3 cellular contexts compared by ENCODE assay signal in the genomic region with DNA sequence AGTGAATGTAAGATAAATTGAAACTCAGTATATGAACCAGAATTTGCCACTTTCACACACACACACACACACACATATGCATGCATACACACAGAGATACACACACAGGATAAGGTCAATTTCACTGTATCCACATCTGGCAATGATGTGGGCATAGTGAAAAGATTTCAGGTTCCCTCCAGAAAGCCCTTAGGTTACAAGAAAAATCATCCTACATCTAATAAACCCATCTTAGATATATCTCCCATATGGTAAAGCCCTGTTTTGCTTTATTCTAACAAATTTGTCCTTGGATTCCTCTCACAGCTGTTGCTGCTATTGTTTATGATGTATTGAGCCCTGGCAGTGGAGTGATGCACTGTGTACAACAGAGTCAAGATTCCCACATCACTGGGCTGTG.
TF ChIP-seq lines count a peak whose summit lies in the region.

No MANE protein-coding gene starts in this region.

TF ChIP-seq in SK-N-SH, 30 proteins besides CTCF, POLR2A, EP300 and RAD21:
- TF ChIP-seq RCOR1 (IDR thresholded peaks at IDR 0.05; ENCODE audit: low read length), result peak; percentile 43; the same call in 1 of the 2 replicates
- TF ChIP-seq ELF1 (IDR thresholded peaks at IDR 0.05), result no peak
- TF ChIP-seq, protein P1, sequence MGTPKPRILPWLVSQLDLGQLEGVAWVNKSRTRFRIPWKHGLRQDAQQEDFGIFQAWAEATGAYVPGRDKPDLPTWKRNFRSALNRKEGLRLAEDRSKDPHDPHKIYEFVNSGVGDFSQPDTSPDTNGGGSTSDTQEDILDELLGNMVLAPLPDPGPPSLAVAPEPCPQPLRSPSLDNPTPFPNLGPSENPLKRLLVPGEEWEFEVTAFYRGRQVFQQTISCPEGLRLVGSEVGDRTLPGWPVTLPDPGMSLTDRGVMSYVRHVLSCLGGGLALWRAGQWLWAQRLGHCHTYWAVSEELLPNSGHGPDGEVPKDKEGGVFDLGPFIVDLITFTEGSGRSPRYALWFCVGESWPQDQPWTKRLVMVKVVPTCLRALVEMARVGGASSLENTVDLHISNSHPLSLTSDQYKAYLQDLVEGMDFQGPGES (IDR thresholded peaks at IDR 0.05; ENCODE audit: low read depth, low read length), result no peak
- peak; percentile 14; the same call in 1 of the 2 replicates for TF ChIP-seq MXI1 (IDR thresholded peaks at IDR 0.05; ENCODE audit: low read depth, low read length)
- TF ChIP-seq, protein P2, sequence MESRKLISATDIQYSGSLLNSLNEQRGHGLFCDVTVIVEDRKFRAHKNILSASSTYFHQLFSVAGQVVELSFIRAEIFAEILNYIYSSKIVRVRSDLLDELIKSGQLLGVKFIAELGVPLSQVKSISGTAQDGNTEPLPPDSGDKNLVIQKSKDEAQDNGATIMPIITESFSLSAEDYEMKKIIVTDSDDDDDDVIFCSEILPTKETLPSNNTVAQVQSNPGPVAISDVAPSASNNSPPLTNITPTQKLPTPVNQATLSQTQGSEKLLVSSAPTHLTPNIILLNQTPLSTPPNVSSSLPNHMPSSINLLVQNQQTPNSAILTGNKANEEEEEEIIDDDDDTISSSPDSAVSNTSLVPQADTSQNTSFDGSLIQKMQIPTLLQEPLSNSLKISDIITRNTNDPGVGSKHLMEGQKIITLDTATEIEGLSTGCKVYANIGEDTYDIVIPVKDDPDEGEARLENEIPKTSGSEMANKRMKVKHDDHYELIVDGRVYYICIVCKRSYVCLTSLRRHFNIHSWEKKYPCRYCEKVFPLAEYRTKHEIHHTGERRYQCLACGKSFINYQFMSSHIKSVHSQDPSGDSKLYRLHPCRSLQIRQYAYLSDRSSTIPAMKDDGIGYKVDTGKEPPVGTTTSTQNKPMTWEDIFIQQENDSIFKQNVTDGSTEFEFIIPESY (IDR thresholded peaks at IDR 0.05; ENCODE audit: borderline replicate concordance, low read depth), result no peak
- TF ChIP-seq GATA2 (CRISPR knock-in tag; IDR thresholded peaks at IDR 0.05), result peak; percentile 76
- TF ChIP-seq RXRA (IDR thresholded peaks at IDR 0.05; ENCODE audit: borderline replicate concordance, low read depth), result no peak

TF ChIP-seq in SK-N-SH treated with all-trans-retinoic acid at 6 μM for 48 hours, 23 proteins besides CTCF, POLR2A, EP300 and RAD21:
- no peak for TF ChIP-seq CSDC2 (CRISPR knock-in tag; IDR thresholded peaks at IDR 0.05)
- TF ChIP-seq TCF4 (CRISPR knock-in tag; IDR thresholded peaks at IDR 0.05; ENCODE audit: borderline replicate concordance), result peak; percentile 25; the same call in 1 of the 2 replicates

TF ChIP-seq in neural cell, 6 proteins besides CTCF, POLR2A, EP300 and RAD21:
- TF ChIP-seq MXI1 (conservative IDR thresholded peaks at IDR 0.05; ENCODE audit: poor library complexity, severe bottlenecking) (no peak), SMC3 (conservative IDR thresholded peaks at IDR 0.05; ENCODE audit: poor library complexity) (no peak), TAF1 (IDR thresholded peaks at IDR 0.05; ENCODE audit: low read depth) (no peak), EZH2 (IDR thresholded peaks at IDR 0.05; ENCODE audit: borderline replicate concordance, insufficient read depth, low read length, poor library complexity, severe bottlenecking) (no peak), POLR2AphosphoS5 (IDR thresholded peaks at IDR 0.05) (no peak)
- TF ChIP-seq, protein P3, sequence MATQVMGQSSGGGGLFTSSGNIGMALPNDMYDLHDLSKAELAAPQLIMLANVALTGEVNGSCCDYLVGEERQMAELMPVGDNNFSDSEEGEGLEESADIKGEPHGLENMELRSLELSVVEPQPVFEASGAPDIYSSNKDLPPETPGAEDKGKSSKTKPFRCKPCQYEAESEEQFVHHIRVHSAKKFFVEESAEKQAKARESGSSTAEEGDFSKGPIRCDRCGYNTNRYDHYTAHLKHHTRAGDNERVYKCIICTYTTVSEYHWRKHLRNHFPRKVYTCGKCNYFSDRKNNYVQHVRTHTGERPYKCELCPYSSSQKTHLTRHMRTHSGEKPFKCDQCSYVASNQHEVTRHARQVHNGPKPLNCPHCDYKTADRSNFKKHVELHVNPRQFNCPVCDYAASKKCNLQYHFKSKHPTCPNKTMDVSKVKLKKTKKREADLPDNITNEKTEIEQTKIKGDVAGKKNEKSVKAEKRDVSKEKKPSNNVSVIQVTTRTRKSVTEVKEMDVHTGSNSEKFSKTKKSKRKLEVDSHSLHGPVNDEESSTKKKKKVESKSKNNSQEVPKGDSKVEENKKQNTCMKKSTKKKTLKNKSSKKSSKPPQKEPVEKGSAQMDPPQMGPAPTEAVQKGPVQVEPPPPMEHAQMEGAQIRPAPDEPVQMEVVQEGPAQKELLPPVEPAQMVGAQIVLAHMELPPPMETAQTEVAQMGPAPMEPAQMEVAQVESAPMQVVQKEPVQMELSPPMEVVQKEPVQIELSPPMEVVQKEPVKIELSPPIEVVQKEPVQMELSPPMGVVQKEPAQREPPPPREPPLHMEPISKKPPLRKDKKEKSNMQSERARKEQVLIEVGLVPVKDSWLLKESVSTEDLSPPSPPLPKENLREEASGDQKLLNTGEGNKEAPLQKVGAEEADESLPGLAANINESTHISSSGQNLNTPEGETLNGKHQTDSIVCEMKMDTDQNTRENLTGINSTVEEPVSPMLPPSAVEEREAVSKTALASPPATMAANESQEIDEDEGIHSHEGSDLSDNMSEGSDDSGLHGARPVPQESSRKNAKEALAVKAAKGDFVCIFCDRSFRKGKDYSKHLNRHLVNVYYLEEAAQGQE (IDR thresholded peaks at IDR 0.05; ENCODE audit: borderline replicate concordance), result no peak
TF ChIP-seq in neural cell: peak in this region for 0.
